Comparison of ENCODE assay signal across 18 cellular contexts in the genomic region with DNA sequence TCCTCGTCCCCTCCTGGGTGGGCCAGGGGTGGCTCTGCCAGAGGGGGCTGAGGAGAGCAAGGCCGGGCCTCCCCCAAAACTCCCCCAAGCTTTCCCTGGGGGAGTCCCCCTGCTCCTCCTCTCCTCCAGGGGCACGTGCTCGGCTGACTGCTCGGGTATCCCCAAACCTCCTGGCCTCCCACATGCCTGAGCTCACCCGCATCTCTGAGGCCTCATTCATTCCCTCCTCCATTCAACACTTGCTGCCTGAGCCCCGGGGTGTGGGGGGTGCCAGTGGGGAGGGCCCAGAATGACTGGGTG.
"Had no signal": no experiment of that assay in that cellular context is flagged by ENCODE, and none has a peak within 500 bp of the region (broad histone marks: within the 10 kb centered on the region; RNA-seq: fewer than 3 reads in every experiment).

No MANE protein-coding gene starts in this region.

- H3K27ac ChIP-seq: colonic mucosa, heart right ventricle, parathyroid adenoma, prostate gland, sigmoid colon, skin epidermis, suprapubic skin, thyroid gland had no signal

- H3K4me3 ChIP-seq: colonic mucosa, heart right ventricle, mucosa of descending colon, prostate gland, sigmoid colon, skin epidermis, suprapubic skin, thyroid gland had no signal

- H3K27ac Mint-ChIP-seq: naive thymus-derived CD8-positive, alpha-beta T cell; type B pancreatic cell had no signal

- H3K4me3 Mint-ChIP-seq: naive thymus-derived CD8-positive, alpha-beta T cell; neural crest cell; type B pancreatic cell had no signal

- H3K4me1 ChIP-seq: colonic mucosa, parathyroid adenoma, prostate gland, thyroid gland had no signal

- H2AFZ ChIP-seq: parathyroid adenoma had no signal

- H3K27me3 Mint-ChIP-seq: naive thymus-derived CD8-positive, alpha-beta T cell; type B pancreatic cell had no signal

- H3K4me1 Mint-ChIP-seq: naive thymus-derived CD8-positive, alpha-beta T cell had no signal

- H3K9ac ChIP-seq: parathyroid adenoma had no signal

- H3K27me3 ChIP-seq: colonic mucosa, heart right ventricle, suprapubic skin, thyroid gland had no signal

- H3K9me3 Mint-ChIP-seq: naive thymus-derived CD8-positive, alpha-beta T cell; neural crest cell; type B pancreatic cell had no signal

- DNase-seq: colonic mucosa; effector memory CD4-positive, alpha-beta T cell; heart right ventricle; mammary epithelial cell; mucosa of descending colon; naive thymus-derived CD8-positive, alpha-beta T cell; occipital lobe; sigmoid colon; stimulated activated naive CD4-positive, alpha-beta T cell; thyroid gland had no signal

- ATAC-seq: esophagus mucosa; heart right ventricle; left lobe of liver; mucosa of descending colon; naive thymus-derived CD8-positive, alpha-beta T cell had no signal

- H3K36me3 ChIP-seq: colonic mucosa, heart right ventricle, prostate gland, sigmoid colon, thyroid gland had no signal

- H3K9me3 ChIP-seq: colonic mucosa, heart right ventricle, mucosa of descending colon, prostate gland, sigmoid colon, suprapubic skin, thyroid gland had no signal
